ENCODE assay signal across 8 cellular contexts in genomic region chr6:128600397-128600951, GRCh38.
A peak's percentile ranks its signal among the peaks of the same experiment; 100 is the strongest.
DNase-seq lines count a peak whose midpoint lies in the region; ATAC-seq and TF ChIP-seq lines count a peak whose summit lies in the region.

No MANE protein-coding gene starts in this region.

- H3K27me3 ChIP-seq in PC-3 (ENCODE audit: low read length) = no peaks in the 10 kb centered on the region
- H3K27me3 ChIP-seq in effector memory CD4-positive, alpha-beta T cell (replicated peaks; ENCODE audit: control insufficient read depth, insufficient read depth, low read length, poor library complexity, severe bottlenecking) = no peaks in the 10 kb centered on the region
- no peaks in the 10 kb centered on the region for H3K27me3 ChIP-seq in WERI-Rb-1 (ENCODE audit: insufficient read depth, low read depth, severe bottlenecking)
- no peaks in the 10 kb centered on the region for H3K27me3 ChIP-seq in stomach

- 42 to 50% (median 47%) methylated on average over 4 of the region's 4 CpGs for WGBS in stomach, 5 donors

- no peak overlapping the region for H2AFZ ChIP-seq in PC-3 (ENCODE audit: low read length)

- TF ChIP-seq CTCF in PC-3 (conservative IDR thresholded peaks at IDR 0.05; ENCODE audit: low read depth, low read length) (no peak), WERI-Rb-1 (IDR thresholded peaks at IDR 0.05; ENCODE audit: low read depth, low read length) (no peak), stomach (IDR thresholded peaks at IDR 0.05) (no peak)

- H3K4me3 ChIP-seq in PC-3 (ENCODE audit: low read length) (peak overlapping the region; percentile 35; the same call in 1 of the 2 replicates), WERI-Rb-1 (ENCODE audit: low read depth, low read length) (no peak overlapping the region), stomach (no peak overlapping the region)
- no peak overlapping the region for H3K4me3 ChIP-seq in effector memory CD4-positive, alpha-beta T cell (ENCODE audit: insufficient read depth, low read depth, low read length, poor library complexity, severe bottlenecking)

- peak overlapping the region; percentile 55 for H3K9ac ChIP-seq in PC-3 (ENCODE audit: low read length)

- no peak for TF ChIP-seq EP300 in stomach (IDR thresholded peaks at IDR 0.05)

- BruUV-seq in PC-3 (replicated peaks; lab: Mats Ljungman, UMichigan) = no TSS peak

- intact Hi-C loops in PC-3 (cut with micrococcal nuclease) = loop anchor here (1.0 to 2.0 kb wide), 2 partner anchors 30 to 79 kb away; no protein-coding TSS in a partner anchor
- intact Hi-C loops in stomach (cut with DNase I; ENCODE audit: low total_unique reads) = no loop called here

- H3K36me3 ChIP-seq in PC-3 (ENCODE audit: low read depth, low read length) (no peaks in the 10 kb centered on the region), WERI-Rb-1 (no peaks in the 10 kb centered on the region), stomach (no peaks in the 10 kb centered on the region)
- no peaks in the 10 kb centered on the region for H3K36me3 ChIP-seq in effector memory CD4-positive, alpha-beta T cell (ENCODE audit: control insufficient read depth, insufficient read depth, low read length)

- peak overlapping the region; percentile 73 for H3K4me2 ChIP-seq in PC-3 (ENCODE audit: low read length)

- no peaks in the 10 kb centered on the region for H4K20me1 ChIP-seq in PC-3 (ENCODE audit: low read length)

- no peak for TF ChIP-seq POLR2A in stomach (IDR thresholded peaks at IDR 0.05)

- H3F3A ChIP-seq in PC-3 (ENCODE audit: low read length, unreplicated experiment) = peaks cover 4% of the 10 kb centered on the region

- H3K4me1 ChIP-seq in PC-3 (ENCODE audit: insufficient read depth, low read length) (peaks cover 54% of the 10 kb centered on the region), stomach (peaks cover 0 to 30% (median 12%) of the 10 kb centered on the region in 4 donors)
- no peaks in the 10 kb centered on the region for H3K4me1 ChIP-seq in effector memory CD4-positive, alpha-beta T cell (ENCODE audit: control insufficient read depth, insufficient read depth, low read length, poor library complexity, severe bottlenecking)

- no peaks in the 10 kb centered on the region for H3K9me3 ChIP-seq in PC-3 (ENCODE audit: low read length)
- no peaks in the 10 kb centered on the region for H3K9me3 ChIP-seq in effector memory CD4-positive, alpha-beta T cell (ENCODE audit: control insufficient read depth, low read length)
- H3K9me3 ChIP-seq in WERI-Rb-1 (ENCODE audit: severe bottlenecking) = no peaks in the 10 kb centered on the region
- H3K9me3 ChIP-seq in stomach = no peaks in the 10 kb centered on the region

- ATAC-seq in HG03045 (IDR thresholded peaks at IDR 0.05; ENCODE audit: unreplicated experiment) (peak; percentile 56), PC-3 (peak; percentile 68)

- CTCF ChIA-PET in PC-3 (lab: Charles Lee) = interaction anchor here (0.7 kb wide), 1 partner anchor 123 kb away, joined by 3 read pairs; no protein-coding TSS in a partner anchor

- DNase-seq in NCI-H2227 (lab: John Stamatoyannopoulos, UW; ENCODE audit: unreplicated experiment) = peak; percentile 12
- DNase-seq in NCI-H2227 treated with DMSO at 0.1 percent for 48 hours (lab: John Stamatoyannopoulos, UW) = no peak
- DNase-seq in PC-3 = peak; percentile 80
- DNase-seq in iris pigment epithelial cell (ENCODE audit: low read depth) = peak; percentile 91
- DNase-seq in effector memory CD4-positive, alpha-beta T cell = no peak
- DNase-seq in WERI-Rb-1 = no peak
- DNase-seq in stomach = no peak

- POLR2A ChIA-PET in PC-3 (lab: Charles Lee; ENCODE audit: unreplicated experiment) = interaction anchor here (0.6 kb wide), 1 partner anchor 1272 kb away, joined by 4 read pairs; no protein-coding TSS in a partner anchor

- H3K79me2 ChIP-seq in PC-3 (ENCODE audit: low read length) = no peaks in the 10 kb centered on the region

- no peaks in the 10 kb centered on the region for H3K9me2 ChIP-seq in PC-3 (replicated peaks; ENCODE audit: low read length)

- H3K27ac ChIP-seq in PC-3 (ENCODE audit: low read length) = peak overlapping the region; percentile 95
- no peak overlapping the region for H3K27ac ChIP-seq in effector memory CD4-positive, alpha-beta T cell (ENCODE audit: insufficient read depth, low read length, poor library complexity, severe bottlenecking)
- no peak overlapping the region for H3K27ac ChIP-seq in WERI-Rb-1
- no peak overlapping the region for H3K27ac ChIP-seq in stomach

Comparison
In these comparisons a context has a peak if more than half of its experiments do, and no peak if none do; other contexts are left out.
1. DNase-seq: peak in NCI-H2227 (single experiment), PC-3 (single experiment) and iris pigment epithelial cell (single experiment); none in NCI-H2227 treated with DMSO at 0.1 percent for 48 hours (single experiment), effector memory CD4-positive, alpha-beta T cell (0 of 3), WERI-Rb-1 (single experiment) and stomach (single experiment).